16 cellular contexts compared by ENCODE assay signal in genomic region chr5:55929020-55929799, GRCh38.
"Had no signal": no experiment of that assay in that cellular context is flagged by ENCODE, and none has a peak within 500 bp of the region (broad histone marks: within the 10 kb centered on the region; RNA-seq: fewer than 3 reads in every experiment).

No MANE protein-coding gene starts in this region.

- H2AFZ ChIP-seq: neural progenitor cell had no signal

- H3K4me2 ChIP-seq: neural progenitor cell had no signal

- H3K4me1 Mint-ChIP-seq: neural progenitor cell had no signal

- H3K27me3 Mint-ChIP-seq: type B pancreatic cell had no signal

- H3K27ac Mint-ChIP-seq: neural progenitor cell, type B pancreatic cell had no signal

- H3K27me3 ChIP-seq: ascending aorta, neural progenitor cell, right atrium auricular region, stomach had no signal

- DNase-seq: activated CD4-positive, alpha-beta T cell treated with anti-CD3 and anti-CD28 coated beads, Interleukin-2, amount 50 U/mL, for 1 hour; activated CD8-positive, alpha-beta memory T cell treated with anti-CD3 and anti-CD28 coated beads, Interleukin-2, amount 50 U/mL, for 4 hours; activated effector memory CD4-positive, alpha-beta T cell treated with anti-CD3 and anti-CD28 coated beads, Interleukin-2, amount 50 U/mL, for 16 hours; activated naive CD4-positive, alpha-beta T cell treated with anti-CD3 and anti-CD28 coated beads, Interleukin-2, amount 50 U/mL, for 16 hours; activated T-cell treated with anti-CD3 and anti-CD28 coated beads, Interleukin-2, amount 50 U/mL, for 48 hours; cortex of kidney; hypothalamus; mammary epithelial cell; stimulated activated CD4-positive, alpha-beta T cell treated with anti-CD3 and anti-CD28 coated beads, Interleukin-2, amount 100 ng/mL, for 24 hours; stomach; T1000 had no signal

- H3K4me3 ChIP-seq: ascending aorta, neural progenitor cell, prostate gland, right atrium auricular region, stomach had no signal

- H3K36me3 ChIP-seq: ascending aorta, neural progenitor cell, prostate gland, right atrium auricular region, stomach had no signal

- H3K4me3 Mint-ChIP-seq: neural progenitor cell, type B pancreatic cell had no signal

- H3K36me3 Mint-ChIP-seq: neural progenitor cell, type B pancreatic cell had no signal

- H3K4me1 ChIP-seq: ascending aorta, neural progenitor cell, prostate gland, right atrium auricular region had no signal

- H3K9me3 Mint-ChIP-seq: neural progenitor cell, type B pancreatic cell had no signal

- H3K9ac ChIP-seq: neural progenitor cell had no signal

- H3K27ac ChIP-seq: ascending aorta, neural progenitor cell, prostate gland, right atrium auricular region, stomach had no signal

- H3K9me3 ChIP-seq: ascending aorta, prostate gland, right atrium auricular region, stomach had no signal
